14 cellular contexts compared by ENCODE assay signal in the genomic region with DNA sequence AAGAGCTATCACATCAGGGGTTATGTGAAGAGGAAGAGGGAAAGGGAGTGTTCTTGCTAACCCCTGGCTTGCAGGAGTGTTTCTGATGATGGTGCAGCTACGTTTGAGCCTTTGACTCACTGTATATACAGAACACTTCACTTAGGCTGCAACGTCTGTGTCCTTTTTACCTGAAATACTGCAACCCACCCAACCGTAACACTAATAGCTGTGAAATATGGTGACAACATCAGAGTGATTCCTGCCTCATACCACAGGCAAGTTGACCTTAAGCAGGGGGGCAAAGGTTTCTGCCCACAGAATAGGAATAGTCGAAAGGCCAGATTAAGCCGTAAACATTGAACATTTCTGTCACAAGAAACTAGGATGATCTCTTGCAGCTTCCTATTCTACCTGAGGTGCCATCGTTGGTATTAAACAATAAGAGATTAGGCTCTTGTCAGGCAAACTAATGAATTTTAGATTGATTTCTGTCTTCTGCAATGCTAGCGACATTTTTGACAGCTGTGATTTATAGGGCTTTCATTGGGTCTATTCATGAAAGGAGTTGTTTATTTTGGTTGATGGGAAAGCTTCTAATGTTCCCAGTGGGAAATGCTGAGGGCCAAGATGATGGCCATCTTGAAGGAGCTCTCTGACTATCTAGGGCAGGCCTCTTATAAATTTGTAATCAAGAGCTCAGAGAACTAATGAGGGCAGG.
DNase-seq lines count a peak whose midpoint lies in the region; ATAC-seq, FAIRE-seq and TF ChIP-seq lines count a peak whose summit lies in the region.
"Had no signal": no experiment of that assay in that cellular context is flagged by ENCODE, and none has a peak within 500 bp of the region (broad histone marks: within the 10 kb centered on the region; RNA-seq: fewer than 3 reads in every experiment).

No MANE protein-coding gene starts in this region.

- H3K27me3 ChIP-seq in thyroid gland, result no peaks in the 10 kb centered on the region
- no peaks in the 10 kb centered on the region for H3K27me3 ChIP-seq in smooth muscle cell (ENCODE audit: low read depth)

- H3K4me2 ChIP-seq in OCI-LY7 (ENCODE audit: low read length) (no peak overlapping the region), smooth muscle cell (no peak overlapping the region)
- H3K4me2 ChIP-seq: PC-9 had no signal

- H2AFZ ChIP-seq in OCI-LY7 (ENCODE audit: low read length) (no peak overlapping the region), smooth muscle cell (ENCODE audit: low read depth) (no peak overlapping the region)
- H2AFZ ChIP-seq: PC-9 had no signal

- no TSS peak for BruUV-seq in OCI-LY7 (replicated peaks; lab: Mats Ljungman, UMichigan)

- no peak for DNase-seq in D721Med (ENCODE audit: insufficient read length, low spot score)
- DNase-seq in HK-2 (ENCODE audit: unreplicated experiment), result peak; percentile 3
- peak; percentile 64 for DNase-seq in RCC 7860 (ENCODE audit: low spot score)
- no peak for DNase-seq in left lobe of liver (ENCODE audit: low spot score)
- DNase-seq in OCI-LY7 (ENCODE audit: low spot score), result no peak
- no peak for DNase-seq in thyroid gland
- no peak for DNase-seq in HPDE6-E6E7 (ENCODE audit: extremely low spot score)
- no peak for DNase-seq in smooth muscle cell (lab: John Stamatoyannopoulos, UW; ENCODE audit: unreplicated experiment)
- DNase-seq: NCI-H1436, NCI-H526 treated with DMSO at 0.1 percent for 48 hours, PC-9 had no signal

- H3K9me3 ChIP-seq in OCI-LY7 (ENCODE audit: low read length) (no peaks in the 10 kb centered on the region), thyroid gland (no peaks in the 10 kb centered on the region), smooth muscle cell (replicated peaks; ENCODE audit: low read depth) (no peaks in the 10 kb centered on the region)

- H3K79me2 ChIP-seq in OCI-LY7 (ENCODE audit: insufficient read depth, low read depth, low read length), result no peaks in the 10 kb centered on the region
- no peaks in the 10 kb centered on the region for H3K79me2 ChIP-seq in smooth muscle cell (ENCODE audit: low read depth)

- POLR2A ChIA-PET in OCI-LY7 (lab: Charles Lee), result no interaction called here

- 55 to 57% methylated on average over 7 of the region's 7 CpGs for whole genome bisulfite sequencing in thyroid gland, 2 donors
- 86% methylated on average over 7 of the region's 7 CpGs for WGBS in smooth muscle cell (ENCODE audit: low lambda C conversion rate)

- H4K20me1 ChIP-seq in OCI-LY7 (ENCODE audit: insufficient read depth, low read length), result no peaks in the 10 kb centered on the region
- H4K20me1 ChIP-seq in smooth muscle cell (ENCODE audit: low read depth), result no peaks in the 10 kb centered on the region

- H3K4me1 ChIP-seq in OCI-LY7 (ENCODE audit: insufficient read depth, low read length, poor library complexity, severe bottlenecking) (no peaks in the 10 kb centered on the region), thyroid gland (peaks cover 7% of the 10 kb centered on the region in 2 donors), smooth muscle cell (ENCODE audit: low read depth) (no peaks in the 10 kb centered on the region)

- intact Hi-C loops in OCI-LY7 (cut with micrococcal nuclease; ENCODE audit: unreplicated experiment), result no loop called here
- intact Hi-C loops in thyroid gland (cut with DNase I), result no loop called here

- H3K4me3 ChIP-seq in OCI-LY7 (ENCODE audit: low read depth, low read length, poor library complexity, severe bottlenecking) (no peak overlapping the region), thyroid gland (replicated peaks in 1 of 3) (no peak overlapping the region), smooth muscle cell (no peak overlapping the region)
- H3K4me3 ChIP-seq: PC-9, SK-N-MC had no signal

- FAIRE-seq in D721Med (lab: Jason Lieb, UNC) (peak; percentile 92), RCC 7860 (lab: Jason Lieb, UNC) (peak; percentile 72)
- FAIRE-seq: HTR-8/SVneo had no signal

- TF ChIP-seq CTCF in D721Med (IDR thresholded peaks at IDR 0.05; ENCODE audit: insufficient read depth, missing control alignments), result no peak
- TF ChIP-seq CTCF in OCI-LY7 (conservative IDR thresholded peaks at IDR 0.05; ENCODE audit: low read length), result no peak
- TF ChIP-seq CTCF in thyroid gland (IDR thresholded peaks at IDR 0.05), result no peak
- TF ChIP-seq CTCF in smooth muscle cell (IDR thresholded peaks at IDR 0.05; ENCODE audit: borderline replicate concordance, insufficient read depth, poor library complexity, severe bottlenecking), result no peak

- no peak overlapping the region for H3K9ac ChIP-seq in smooth muscle cell (ENCODE audit: low read depth)

- H3K36me3 ChIP-seq in OCI-LY7 (ENCODE audit: insufficient read depth, low read length) (no peaks in the 10 kb centered on the region), thyroid gland (no peaks in the 10 kb centered on the region), smooth muscle cell (ENCODE audit: low read depth) (no peaks in the 10 kb centered on the region)

- H3K9me2 ChIP-seq in OCI-LY7 (ENCODE audit: insufficient read depth, low read length), result no peaks in the 10 kb centered on the region

- TF ChIP-seq POLR2A in thyroid gland (IDR thresholded peaks at IDR 0.05), result no peak

- peak; percentile 44 for ATAC-seq in left lobe of liver

- CTCF ChIA-PET in OCI-LY7 (lab: Charles Lee; ENCODE audit: unreplicated experiment), result no interaction called here

- no peak overlapping the region for H3K27ac ChIP-seq in OCI-LY7 (ENCODE audit: low read depth, low read length, poor library complexity, severe bottlenecking)
- H3K27ac ChIP-seq in thyroid gland, result no peak overlapping the region
- H3K27ac ChIP-seq in smooth muscle cell (ENCODE audit: low read depth), result no peak overlapping the region
- H3K27ac ChIP-seq: C4-2B, PC-9, SK-N-MC had no signal

- H3F3A ChIP-seq in smooth muscle cell (ENCODE audit: low read depth), result no peaks in the 10 kb centered on the region

Comparison
In these comparisons a context has a peak if more than half of its experiments do, and no peak if none do; other contexts are left out.
1. DNase-seq: peak in HK-2 (single experiment) and RCC 7860 (single experiment); none in D721Med (single experiment), left lobe of liver (single experiment), OCI-LY7 (single experiment), thyroid gland (0 of 2), HPDE6-E6E7 (single experiment) and smooth muscle cell (single experiment).